10 cellular contexts compared by ENCODE assay signal in the genomic region with DNA sequence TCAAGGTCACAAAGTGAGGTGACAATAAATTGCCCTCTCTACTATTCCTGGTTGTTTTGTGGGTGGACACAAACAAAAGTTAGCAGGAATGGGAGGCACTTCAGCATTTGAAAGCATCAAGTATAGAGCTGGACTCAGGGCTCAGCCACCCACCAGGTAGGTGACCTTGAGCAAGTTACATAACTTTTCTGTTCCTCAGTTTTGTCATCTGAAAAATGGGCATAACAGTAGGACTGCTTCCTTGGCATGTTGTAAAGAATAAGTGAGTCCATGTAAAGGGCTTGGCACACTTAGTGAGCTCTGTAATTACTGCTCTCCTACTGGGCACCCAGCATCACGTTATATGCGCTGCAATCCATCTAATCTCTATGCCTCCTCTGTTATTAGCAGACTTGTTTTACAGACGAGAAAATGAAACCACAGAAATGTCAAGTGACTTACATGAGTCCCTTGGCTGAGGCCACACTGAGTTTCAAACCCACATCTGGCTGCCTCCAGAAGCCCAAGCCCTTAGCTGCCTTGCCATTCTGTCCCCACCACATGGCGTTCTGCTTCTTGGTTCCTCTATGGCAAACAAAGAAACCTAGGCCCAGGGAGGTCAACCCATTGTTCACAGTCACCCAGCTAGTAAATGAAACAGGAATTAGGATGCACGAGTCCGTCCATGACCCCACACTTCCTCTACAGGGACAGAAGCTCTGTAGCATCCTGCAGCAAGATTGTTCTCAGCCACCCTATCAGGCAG.
DNase-seq lines count a peak whose midpoint lies in the region; ATAC-seq, FAIRE-seq and TF ChIP-seq lines count a peak whose summit lies in the region.
"Had no signal": no experiment of that assay in that cellular context is flagged by ENCODE, and none has a peak within 500 bp of the region (broad histone marks: within the 10 kb centered on the region; RNA-seq: fewer than 3 reads in every experiment).

No MANE protein-coding gene starts in this region.

- peak; percentile 32 for DNase-seq in GM12891 (ENCODE audit: insufficient read length, low spot score)
- peak; percentile 64 for DNase-seq in GM20000 (ENCODE audit: low spot score)
- DNase-seq in activated naive CD8-positive, alpha-beta T cell treated with anti-CD3 and anti-CD28 coated beads, Interleukin-2, amount 50 U/mL, for 24 hours: no peak
- DNase-seq in sigmoid colon: no peak
- no peak for DNase-seq in immature natural killer cell
- no peak for DNase-seq in SKM-1 (lab: John Stamatoyannopoulos, UW; ENCODE audit: unreplicated experiment)
- DNase-seq in NCI-H1417 (lab: John Stamatoyannopoulos, UW): no peak
- DNase-seq: Right ventricle myocardium superior had no signal

- peak; percentile 66 for ATAC-seq in HG03108 (IDR thresholded peaks at IDR 0.05; ENCODE audit: unreplicated experiment)
- ATAC-seq in activated naive CD8-positive, alpha-beta T cell treated with anti-CD3 and anti-CD28 coated beads, Interleukin-2, amount 50 U/mL, for 24 hours: peak; percentile 56

- no peak overlapping the region for H3K27ac ChIP-seq in sigmoid colon
- H3K27ac ChIP-seq: parathyroid adenoma had no signal

- H3K27me3 Mint-ChIP-seq in activated naive CD8-positive, alpha-beta T cell treated with anti-CD3 and anti-CD28 coated beads, Interleukin-2, amount 50 U/mL, for 24 hours: peaks cover 19% of the 10 kb centered on the region
- H3K27me3 Mint-ChIP-seq in immature natural killer cell (ENCODE audit: low read depth in 3 of 3): peaks cover 3 to 9% (median 4%) of the 10 kb centered on the region in 3 donors

- TF ChIP-seq EP300 in sigmoid colon (IDR thresholded peaks at IDR 0.05): no peak

- 69 to 71% methylated on average over 6 of the region's 6 CpGs for WGBS in sigmoid colon, 2 donors

- no peaks in the 10 kb centered on the region for H3K9me3 Mint-ChIP-seq in activated naive CD8-positive, alpha-beta T cell treated with anti-CD3 and anti-CD28 coated beads, Interleukin-2, amount 50 U/mL, for 24 hours
- H3K9me3 Mint-ChIP-seq in immature natural killer cell: no peaks in the 10 kb centered on the region

- H3K27me3 ChIP-seq in sigmoid colon: peaks cover 0 to 19% (median 17%) of the 10 kb centered on the region in 3 donors

- peaks cover 16% of the 10 kb centered on the region for H3K4me1 Mint-ChIP-seq in activated naive CD8-positive, alpha-beta T cell treated with anti-CD3 and anti-CD28 coated beads, Interleukin-2, amount 50 U/mL, for 24 hours
- peaks cover 5 to 6% of the 10 kb centered on the region in 2 donors for H3K4me1 Mint-ChIP-seq in immature natural killer cell

- intact Hi-C loops in sigmoid colon (cut with DNase I): no loop called here

- no peaks in the 10 kb centered on the region for H3K36me3 ChIP-seq in sigmoid colon

- H3K36me3 Mint-ChIP-seq in activated naive CD8-positive, alpha-beta T cell treated with anti-CD3 and anti-CD28 coated beads, Interleukin-2, amount 50 U/mL, for 24 hours (ENCODE audit: low read depth): no peaks in the 10 kb centered on the region
- no peaks in the 10 kb centered on the region for H3K36me3 Mint-ChIP-seq in immature natural killer cell

- H3K9me3 ChIP-seq in sigmoid colon: no peaks in the 10 kb centered on the region

- no peak overlapping the region for H3K27ac Mint-ChIP-seq in activated naive CD8-positive, alpha-beta T cell treated with anti-CD3 and anti-CD28 coated beads, Interleukin-2, amount 50 U/mL, for 24 hours
- H3K27ac Mint-ChIP-seq in immature natural killer cell: no peak overlapping the region

- TF ChIP-seq CTCF in GM20000 (IDR thresholded peaks at IDR 0.05; ENCODE audit: extremely low read depth, missing control alignments) (no peak), sigmoid colon (IDR thresholded peaks at IDR 0.05) (no peak)

- no peak for TF ChIP-seq POLR2A in GM12891 (IDR thresholded peaks at IDR 0.05; ENCODE audit: low read depth, low read length)
- no peak for TF ChIP-seq POLR2A in sigmoid colon (IDR thresholded peaks at IDR 0.05)

- peaks cover 0 to 8% (median 6%) of the 10 kb centered on the region in 4 donors for H3K4me1 ChIP-seq in sigmoid colon
- H3K4me1 ChIP-seq: parathyroid adenoma had no signal

- FAIRE-seq in GM12891 (lab: Jason Lieb, UNC): peak; percentile 96

- no peak overlapping the region for H3K4me3 Mint-ChIP-seq in activated naive CD8-positive, alpha-beta T cell treated with anti-CD3 and anti-CD28 coated beads, Interleukin-2, amount 50 U/mL, for 24 hours
- H3K4me3 Mint-ChIP-seq in immature natural killer cell: no peak overlapping the region

- no peak overlapping the region for H3K4me3 ChIP-seq in sigmoid colon

TF ChIP-seq in GM12891, 5 proteins besides CTCF, POLR2A, EP300 and RAD21:
- no peak for TF ChIP-seq TAF1 (IDR thresholded peaks at IDR 0.05; ENCODE audit: low read depth, low read length)
- TF ChIP-seq SPI1 (IDR thresholded peaks at IDR 0.05; ENCODE audit: low read depth, low read length): peak; percentile 73
- no peak for TF ChIP-seq POU2F2 (IDR thresholded peaks at IDR 0.05; ENCODE audit: low read depth, low read length)

Comparison
In these comparisons a context has a peak if more than half of its experiments do, and no peak if none do; other contexts are left out.
1. DNase-seq: peak in GM12891 (single experiment) and GM20000 (single experiment); none in activated naive CD8-positive, alpha-beta T cell treated with anti-CD3 and anti-CD28 coated beads, Interleukin-2, amount 50 U/mL, for 24 hours (single experiment), sigmoid colon (single experiment), immature natural killer cell (0 of 3), SKM-1 (single experiment) and NCI-H1417 (0 of 3).